In the genomic region with DNA sequence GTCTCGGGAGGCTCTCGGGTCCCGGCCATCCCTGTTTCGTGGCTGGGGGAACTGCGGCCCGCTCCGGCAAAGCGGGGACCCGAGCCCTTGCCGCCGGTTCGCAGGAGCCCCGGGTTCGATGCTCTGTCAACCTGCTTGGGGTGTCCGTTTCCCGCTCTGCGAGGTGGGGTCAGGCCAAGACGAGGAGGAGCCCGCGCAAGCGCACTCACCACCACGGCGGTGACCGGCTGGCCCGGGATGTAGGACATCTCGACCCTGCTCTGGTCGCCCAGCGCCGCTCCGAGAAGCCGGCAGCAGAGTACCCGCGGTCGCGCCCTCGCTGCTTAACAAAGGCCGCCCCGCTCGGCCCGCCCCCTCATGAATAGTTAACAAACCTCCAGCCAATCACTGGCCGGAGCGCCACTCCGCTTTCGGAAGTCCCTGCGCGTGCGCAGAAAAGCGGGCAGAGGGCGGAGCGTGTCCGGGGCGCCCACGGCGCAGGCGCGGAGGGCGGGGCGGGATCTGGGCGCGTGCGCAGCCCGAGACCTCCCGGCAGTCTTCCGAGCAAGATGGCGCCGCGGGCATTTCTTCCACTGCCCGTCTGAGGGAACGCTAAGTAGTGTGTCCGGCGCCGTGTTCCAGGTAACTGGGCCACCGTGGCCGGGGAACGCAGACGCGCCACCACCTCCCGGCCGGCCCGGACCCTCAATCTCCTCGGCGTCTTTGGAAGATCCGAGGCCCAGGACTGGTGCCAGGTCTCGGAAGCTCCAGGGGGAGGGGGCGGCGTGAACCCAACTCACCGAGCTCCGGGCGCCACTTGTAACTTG, we compare ENCODE assay signal across 1 cellular context.
TF ChIP-seq lines count a peak whose summit lies in the region.

A gene (plus strand): TSS at position 534 of the 806 bp plus-strand sequence. CDS start 335 bp downstream, outside the sequence.
A gene with protein sequence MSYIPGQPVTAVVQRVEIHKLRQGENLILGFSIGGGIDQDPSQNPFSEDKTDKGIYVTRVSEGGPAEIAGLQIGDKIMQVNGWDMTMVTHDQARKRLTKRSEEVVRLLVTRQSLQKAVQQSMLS (minus strand): TSS at position 300 of the 806 bp plus-strand sequence. CDS start 52 bp downstream, at position 248.

TF ChIP-seq in GM12878, 131 proteins besides CTCF, POLR2A, EP300 and RAD21 (continued from another document and continues in another):
- TF ChIP-seq, protein P1, sequence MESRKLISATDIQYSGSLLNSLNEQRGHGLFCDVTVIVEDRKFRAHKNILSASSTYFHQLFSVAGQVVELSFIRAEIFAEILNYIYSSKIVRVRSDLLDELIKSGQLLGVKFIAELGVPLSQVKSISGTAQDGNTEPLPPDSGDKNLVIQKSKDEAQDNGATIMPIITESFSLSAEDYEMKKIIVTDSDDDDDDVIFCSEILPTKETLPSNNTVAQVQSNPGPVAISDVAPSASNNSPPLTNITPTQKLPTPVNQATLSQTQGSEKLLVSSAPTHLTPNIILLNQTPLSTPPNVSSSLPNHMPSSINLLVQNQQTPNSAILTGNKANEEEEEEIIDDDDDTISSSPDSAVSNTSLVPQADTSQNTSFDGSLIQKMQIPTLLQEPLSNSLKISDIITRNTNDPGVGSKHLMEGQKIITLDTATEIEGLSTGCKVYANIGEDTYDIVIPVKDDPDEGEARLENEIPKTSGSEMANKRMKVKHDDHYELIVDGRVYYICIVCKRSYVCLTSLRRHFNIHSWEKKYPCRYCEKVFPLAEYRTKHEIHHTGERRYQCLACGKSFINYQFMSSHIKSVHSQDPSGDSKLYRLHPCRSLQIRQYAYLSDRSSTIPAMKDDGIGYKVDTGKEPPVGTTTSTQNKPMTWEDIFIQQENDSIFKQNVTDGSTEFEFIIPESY (IDR thresholded peaks at IDR 0.05) = no peak
- TF ChIP-seq SMAD1 (IDR thresholded peaks at IDR 0.05; ENCODE audit: low read depth, partially characterized antibody) (no peak), SPI1 (IDR thresholded peaks at IDR 0.05; ENCODE audit: borderline replicate concordance, insufficient read depth, low read depth, low read length) (no peak), YBX1 (IDR thresholded peaks at IDR 0.05) (no peak), ESRRA (IDR thresholded peaks at IDR 0.05; ENCODE audit: low read length) (peak; percentile 61; the same call in 1 of the 2 replicates), STAT3 (IDR thresholded peaks at IDR 0.05; ENCODE audit: low read depth, low read length) (no peak), PAX5 (IDR thresholded peaks at IDR 0.05; ENCODE audit: borderline replicate concordance, low read depth, low read length) (0 out of 2 replicates have a peak, but pooled peaks have one; percentile 51), RUNX3 (IDR thresholded peaks at IDR 0.05; ENCODE audit: low read length) (no peak), MYB (IDR thresholded peaks at IDR 0.05; ENCODE audit: borderline replicate concordance, low read depth, low read length) (0 out of 2 replicates have a peak, but pooled peaks have one; percentile 16), DPF2 (IDR thresholded peaks at IDR 0.05) (no peak), RELA (IDR thresholded peaks at IDR 0.05; ENCODE audit: borderline replicate concordance, partially characterized antibody) (no peak), NBN (IDR thresholded peaks at IDR 0.05) (0 out of 2 replicates have a peak, but pooled peaks have one; percentile 15), GATAD2B (conservative IDR thresholded peaks at IDR 0.05; ENCODE audit: low read depth) (no peak), SUZ12 (IDR thresholded peaks at IDR 0.05; ENCODE audit: unreplicated experiment) (no peak), BRCA1 (IDR thresholded peaks at IDR 0.05; ENCODE audit: low read depth, low read length) (no peak), FOXM1 (IDR thresholded peaks at IDR 0.05; ENCODE audit: low read depth, low read length) (no peak), TCF7 (IDR thresholded peaks at IDR 0.05; ENCODE audit: borderline replicate concordance) (no peak), SIX5 (IDR thresholded peaks at IDR 0.05; ENCODE audit: low read depth, low read length, severe bottlenecking) (no peak), SMARCA5 (IDR thresholded peaks at IDR 0.05) (no peak), JUND (IDR thresholded peaks at IDR 0.05; ENCODE audit: low read depth, low read length) (no peak), MEF2A (IDR thresholded peaks at IDR 0.05; ENCODE audit: insufficient read depth, low read depth, low read length) (no peak), SP1 (IDR thresholded peaks at IDR 0.05; ENCODE audit: low read depth, low read length) (peak; percentile 62), ZNF274 (IDR thresholded peaks at IDR 0.05; ENCODE audit: insufficient read depth, insufficient read length) (no peak), CBFB (IDR thresholded peaks at IDR 0.05; ENCODE audit: low read depth) (peak; percentile 56), TAF1 (IDR thresholded peaks at IDR 0.05; ENCODE audit: borderline replicate concordance, low read depth, low read length) (peak; percentile 99), NRF1 (conservative IDR thresholded peaks at IDR 0.05; ENCODE audit: low read depth, low read length) (peak; percentile 99), STAT1 (conservative IDR thresholded peaks at IDR 0.05) (no peak)
- TF ChIP-seq, protein P2, sequence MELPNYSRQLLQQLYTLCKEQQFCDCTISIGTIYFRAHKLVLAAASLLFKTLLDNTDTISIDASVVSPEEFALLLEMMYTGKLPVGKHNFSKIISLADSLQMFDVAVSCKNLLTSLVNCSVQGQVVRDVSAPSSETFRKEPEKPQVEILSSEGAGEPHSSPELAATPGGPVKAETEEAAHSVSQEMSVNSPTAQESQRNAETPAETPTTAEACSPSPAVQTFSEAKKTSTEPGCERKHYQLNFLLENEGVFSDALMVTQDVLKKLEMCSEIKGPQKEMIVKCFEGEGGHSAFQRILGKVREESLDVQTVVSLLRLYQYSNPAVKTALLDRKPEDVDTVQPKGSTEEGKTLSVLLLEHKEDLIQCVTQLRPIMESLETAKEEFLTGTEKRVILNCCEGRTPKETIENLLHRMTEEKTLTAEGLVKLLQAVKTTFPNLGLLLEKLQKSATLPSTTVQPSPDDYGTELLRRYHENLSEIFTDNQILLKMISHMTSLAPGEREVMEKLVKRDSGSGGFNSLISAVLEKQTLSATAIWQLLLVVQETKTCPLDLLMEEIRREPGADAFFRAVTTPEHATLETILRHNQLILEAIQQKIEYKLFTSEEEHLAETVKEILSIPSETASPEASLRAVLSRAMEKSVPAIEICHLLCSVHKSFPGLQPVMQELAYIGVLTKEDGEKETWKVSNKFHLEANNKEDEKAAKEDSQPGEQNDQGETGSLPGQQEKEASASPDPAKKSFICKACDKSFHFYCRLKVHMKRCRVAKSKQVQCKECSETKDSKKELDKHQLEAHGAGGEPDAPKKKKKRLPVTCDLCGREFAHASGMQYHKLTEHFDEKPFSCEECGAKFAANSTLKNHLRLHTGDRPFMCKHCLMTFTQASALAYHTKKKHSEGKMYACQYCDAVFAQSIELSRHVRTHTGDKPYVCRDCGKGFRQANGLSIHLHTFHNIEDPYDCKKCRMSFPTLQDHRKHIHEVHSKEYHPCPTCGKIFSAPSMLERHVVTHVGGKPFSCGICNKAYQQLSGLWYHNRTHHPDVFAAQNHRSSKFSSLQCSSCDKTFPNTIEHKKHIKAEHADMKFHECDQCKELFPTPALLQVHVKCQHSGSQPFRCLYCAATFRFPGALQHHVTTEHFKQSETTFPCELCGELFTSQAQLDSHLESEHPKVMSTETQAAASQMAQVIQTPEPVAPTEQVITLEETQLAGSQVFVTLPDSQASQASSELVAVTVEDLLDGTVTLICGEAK (IDR thresholded peaks at IDR 0.05; ENCODE audit: borderline replicate concordance) = no peak
- TF ChIP-seq, protein P3, sequence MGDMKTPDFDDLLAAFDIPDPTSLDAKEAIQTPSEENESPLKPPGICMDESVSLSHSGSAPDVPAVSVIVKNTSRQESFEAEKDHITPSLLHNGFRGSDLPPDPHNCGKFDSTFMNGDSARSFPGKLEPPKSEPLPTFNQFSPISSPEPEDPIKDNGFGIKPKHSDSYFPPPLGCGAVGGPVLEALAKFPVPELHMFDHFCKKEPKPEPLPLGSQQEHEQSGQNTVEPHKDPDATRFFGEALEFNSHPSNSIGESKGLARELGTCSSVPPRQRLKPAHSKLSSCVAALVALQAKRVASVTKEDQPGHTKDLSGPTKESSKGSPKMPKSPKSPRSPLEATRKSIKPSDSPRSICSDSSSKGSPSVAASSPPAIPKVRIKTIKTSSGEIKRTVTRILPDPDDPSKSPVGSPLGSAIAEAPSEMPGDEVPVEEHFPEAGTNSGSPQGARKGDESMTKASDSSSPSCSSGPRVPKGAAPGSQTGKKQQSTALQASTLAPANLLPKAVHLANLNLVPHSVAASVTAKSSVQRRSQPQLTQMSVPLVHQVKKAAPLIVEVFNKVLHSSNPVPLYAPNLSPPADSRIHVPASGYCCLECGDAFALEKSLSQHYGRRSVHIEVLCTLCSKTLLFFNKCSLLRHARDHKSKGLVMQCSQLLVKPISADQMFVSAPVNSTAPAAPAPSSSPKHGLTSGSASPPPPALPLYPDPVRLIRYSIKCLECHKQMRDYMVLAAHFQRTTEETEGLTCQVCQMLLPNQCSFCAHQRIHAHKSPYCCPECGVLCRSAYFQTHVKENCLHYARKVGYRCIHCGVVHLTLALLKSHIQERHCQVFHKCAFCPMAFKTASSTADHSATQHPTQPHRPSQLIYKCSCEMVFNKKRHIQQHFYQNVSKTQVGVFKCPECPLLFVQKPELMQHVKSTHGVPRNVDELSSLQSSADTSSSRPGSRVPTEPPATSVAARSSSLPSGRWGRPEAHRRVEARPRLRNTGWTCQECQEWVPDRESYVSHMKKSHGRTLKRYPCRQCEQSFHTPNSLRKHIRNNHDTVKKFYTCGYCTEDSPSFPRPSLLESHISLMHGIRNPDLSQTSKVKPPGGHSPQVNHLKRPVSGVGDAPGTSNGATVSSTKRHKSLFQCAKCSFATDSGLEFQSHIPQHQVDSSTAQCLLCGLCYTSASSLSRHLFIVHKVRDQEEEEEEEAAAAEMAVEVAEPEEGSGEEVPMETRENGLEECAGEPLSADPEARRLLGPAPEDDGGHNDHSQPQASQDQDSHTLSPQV (IDR thresholded peaks at IDR 0.05) = no peak
- TF ChIP-seq, protein P4, sequence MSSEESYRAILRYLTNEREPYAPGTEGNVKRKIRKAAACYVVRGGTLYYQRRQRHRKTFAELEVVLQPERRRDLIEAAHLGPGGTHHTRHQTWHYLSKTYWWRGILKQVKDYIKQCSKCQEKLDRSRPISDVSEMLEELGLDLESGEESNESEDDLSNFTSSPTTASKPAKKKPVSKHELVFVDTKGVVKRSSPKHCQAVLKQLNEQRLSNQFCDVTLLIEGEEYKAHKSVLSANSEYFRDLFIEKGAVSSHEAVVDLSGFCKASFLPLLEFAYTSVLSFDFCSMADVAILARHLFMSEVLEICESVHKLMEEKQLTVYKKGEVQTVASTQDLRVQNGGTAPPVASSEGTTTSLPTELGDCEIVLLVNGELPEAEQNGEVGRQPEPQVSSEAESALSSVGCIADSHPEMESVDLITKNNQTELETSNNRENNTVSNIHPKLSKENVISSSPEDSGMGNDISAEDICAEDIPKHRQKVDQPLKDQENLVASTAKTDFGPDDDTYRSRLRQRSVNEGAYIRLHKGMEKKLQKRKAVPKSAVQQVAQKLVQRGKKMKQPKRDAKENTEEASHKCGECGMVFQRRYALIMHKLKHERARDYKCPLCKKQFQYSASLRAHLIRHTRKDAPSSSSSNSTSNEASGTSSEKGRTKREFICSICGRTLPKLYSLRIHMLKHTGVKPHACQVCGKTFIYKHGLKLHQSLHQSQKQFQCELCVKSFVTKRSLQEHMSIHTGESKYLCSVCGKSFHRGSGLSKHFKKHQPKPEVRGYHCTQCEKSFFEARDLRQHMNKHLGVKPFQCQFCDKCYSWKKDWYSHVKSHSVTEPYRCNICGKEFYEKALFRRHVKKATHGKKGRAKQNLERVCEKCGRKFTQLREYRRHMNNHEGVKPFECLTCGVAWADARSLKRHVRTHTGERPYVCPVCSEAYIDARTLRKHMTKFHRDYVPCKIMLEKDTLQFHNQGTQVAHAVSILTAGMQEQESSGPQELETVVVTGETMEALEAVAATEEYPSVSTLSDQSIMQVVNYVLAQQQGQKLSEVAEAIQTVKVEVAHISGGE (CRISPR knock-in tag; IDR thresholded peaks at IDR 0.05) = no peak
- TF ChIP-seq, protein P5, sequence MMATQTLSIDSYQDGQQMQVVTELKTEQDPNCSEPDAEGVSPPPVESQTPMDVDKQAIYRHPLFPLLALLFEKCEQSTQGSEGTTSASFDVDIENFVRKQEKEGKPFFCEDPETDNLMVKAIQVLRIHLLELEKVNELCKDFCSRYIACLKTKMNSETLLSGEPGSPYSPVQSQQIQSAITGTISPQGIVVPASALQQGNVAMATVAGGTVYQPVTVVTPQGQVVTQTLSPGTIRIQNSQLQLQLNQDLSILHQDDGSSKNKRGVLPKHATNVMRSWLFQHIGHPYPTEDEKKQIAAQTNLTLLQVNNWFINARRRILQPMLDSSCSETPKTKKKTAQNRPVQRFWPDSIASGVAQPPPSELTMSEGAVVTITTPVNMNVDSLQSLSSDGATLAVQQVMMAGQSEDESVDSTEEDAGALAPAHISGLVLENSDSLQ (IDR thresholded peaks at IDR 0.05) = peak; percentile 67; the same call in 1 of the 2 replicates
- TF ChIP-seq, protein P6, sequence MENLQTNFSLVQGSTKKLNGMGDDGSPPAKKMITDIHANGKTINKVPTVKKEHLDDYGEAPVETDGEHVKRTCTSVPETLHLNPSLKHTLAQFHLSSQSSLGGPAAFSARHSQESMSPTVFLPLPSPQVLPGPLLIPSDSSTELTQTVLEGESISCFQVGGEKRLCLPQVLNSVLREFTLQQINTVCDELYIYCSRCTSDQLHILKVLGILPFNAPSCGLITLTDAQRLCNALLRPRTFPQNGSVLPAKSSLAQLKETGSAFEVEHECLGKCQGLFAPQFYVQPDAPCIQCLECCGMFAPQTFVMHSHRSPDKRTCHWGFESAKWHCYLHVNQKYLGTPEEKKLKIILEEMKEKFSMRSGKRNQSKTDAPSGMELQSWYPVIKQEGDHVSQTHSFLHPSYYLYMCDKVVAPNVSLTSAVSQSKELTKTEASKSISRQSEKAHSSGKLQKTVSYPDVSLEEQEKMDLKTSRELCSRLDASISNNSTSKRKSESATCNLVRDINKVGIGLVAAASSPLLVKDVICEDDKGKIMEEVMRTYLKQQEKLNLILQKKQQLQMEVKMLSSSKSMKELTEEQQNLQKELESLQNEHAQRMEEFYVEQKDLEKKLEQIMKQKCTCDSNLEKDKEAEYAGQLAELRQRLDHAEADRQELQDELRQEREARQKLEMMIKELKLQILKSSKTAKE (IDR thresholded peaks at IDR 0.05; ENCODE audit: low read depth, poor library complexity, severe bottlenecking) = no peak
- TF ChIP-seq, protein P7, sequence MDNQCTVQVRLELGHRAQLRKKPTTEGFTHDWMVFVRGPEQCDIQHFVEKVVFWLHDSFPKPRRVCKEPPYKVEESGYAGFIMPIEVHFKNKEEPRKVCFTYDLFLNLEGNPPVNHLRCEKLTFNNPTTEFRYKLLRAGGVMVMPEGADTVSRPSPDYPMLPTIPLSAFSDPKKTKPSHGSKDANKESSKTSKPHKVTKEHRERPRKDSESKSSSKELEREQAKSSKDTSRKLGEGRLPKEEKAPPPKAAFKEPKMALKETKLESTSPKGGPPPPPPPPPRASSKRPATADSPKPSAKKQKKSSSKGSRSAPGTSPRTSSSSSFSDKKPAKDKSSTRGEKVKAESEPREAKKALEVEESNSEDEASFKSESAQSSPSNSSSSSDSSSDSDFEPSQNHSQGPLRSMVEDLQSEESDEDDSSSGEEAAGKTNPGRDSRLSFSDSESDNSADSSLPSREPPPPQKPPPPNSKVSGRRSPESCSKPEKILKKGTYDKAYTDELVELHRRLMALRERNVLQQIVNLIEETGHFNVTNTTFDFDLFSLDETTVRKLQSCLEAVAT (IDR thresholded peaks at IDR 0.05) = no peak
